ENCODE assay signal across 8 cellular contexts in genomic region chr12:57583008-57583831, GRCh38. TPM values are rescaled to one million over a fixed set of nuclear protein-coding genes. Genes with fewer than 3 reads are reported as not detected.
A peak's percentile ranks its signal among the peaks of the same experiment; 100 is the strongest.
DNase-seq lines count a peak whose midpoint lies in the region; TF ChIP-seq lines count a peak whose summit lies in the region.

No MANE protein-coding gene starts in this region.

- no peak overlapping the region for H2AFZ ChIP-seq in parathyroid adenoma

- no peak overlapping the region for H3K4me3 Mint-ChIP-seq in HFFc6

- TF ChIP-seq POLR2A in NB4 (IDR thresholded peaks at IDR 0.05; ENCODE audit: extremely low read depth, insufficient read length): no peak
- TF ChIP-seq POLR2A in uterus (IDR thresholded peaks at IDR 0.05): no peak

- DNase-seq in HFFc6: peak; percentile 75
- peak; percentile 88 for DNase-seq in NB4 (ENCODE audit: low read depth)
- DNase-seq in SJCRH30: peak; percentile 99 to 100
- peak; percentile 7 to 35 (median 16) for DNase-seq in activated naive CD4-positive, alpha-beta T cell (lab: John Stamatoyannopoulos, UW)
- peak; percentile 69 for DNase-seq in globus pallidus (ENCODE audit: low spot score)
- DNase-seq in uterus: peak; percentile 58 to 81

- no peaks in the 10 kb centered on the region; the same call in 1 of the 2 replicates for H3K27me3 Mint-ChIP-seq in HFFc6 (ENCODE audit: insufficient read depth)

- H3K9me3 Mint-ChIP-seq in HFFc6: no peaks in the 10 kb centered on the region

- H3K27ac Mint-ChIP-seq in HFFc6: no peak overlapping the region

- intact Hi-C loops in uterus (cut with DNase I; ENCODE audit: low total_unique reads): loop anchor here (2.0 kb wide), 1 partner anchor 38 kb away; no protein-coding TSS in a partner anchor

- H3K27me3 ChIP-seq in SJCRH30 (peaks cover 54% of the 10 kb centered on the region), parathyroid adenoma (ENCODE audit: control insufficient read depth, insufficient read depth, low read length) (no peaks in the 10 kb centered on the region), uterus (no peaks in the 10 kb centered on the region)

- no peaks in the 10 kb centered on the region for H3K79me2 ChIP-seq in parathyroid adenoma

- H3K4me1 ChIP-seq in SJCRH30 (no peaks in the 10 kb centered on the region), parathyroid adenoma (no peaks in the 10 kb centered on the region), uterus (no peaks in the 10 kb centered on the region)

- H3K36me3 ChIP-seq in SJCRH30 (no peaks in the 10 kb centered on the region), parathyroid adenoma (ENCODE audit: control insufficient read depth, insufficient read depth, low read length) (no peaks in the 10 kb centered on the region), uterus (no peaks in the 10 kb centered on the region)

- no peak overlapping the region for H3K4me2 ChIP-seq in parathyroid adenoma (ENCODE audit: low read length)

- H3K27ac ChIP-seq in SJCRH30 (no peak overlapping the region), parathyroid adenoma (no peak overlapping the region), uterus (no peak overlapping the region)

- H3K9ac ChIP-seq in parathyroid adenoma: no peak overlapping the region

- H3K4me3 ChIP-seq in NB4 (ENCODE audit: low read depth, low read length) (no peak overlapping the region), SJCRH30 (no peak overlapping the region), parathyroid adenoma (ENCODE audit: low read depth, low read length) (no peak overlapping the region), uterus (no peak overlapping the region)

- peaks cover 10% of the 10 kb centered on the region for H3K4me1 Mint-ChIP-seq in HFFc6 (ENCODE audit: low read depth)

- no peaks in the 10 kb centered on the region for H3K9me3 ChIP-seq in SJCRH30 (replicated peaks)
- no peaks in the 10 kb centered on the region for H3K9me3 ChIP-seq in parathyroid adenoma (ENCODE audit: control insufficient read depth, low read length)
- no peaks in the 10 kb centered on the region for H3K9me3 ChIP-seq in uterus

- no peaks in the 10 kb centered on the region for H3K36me3 Mint-ChIP-seq in HFFc6 (ENCODE audit: low read depth)

- TF ChIP-seq CTCF in GM12873 (IDR thresholded peaks at IDR 0.05; ENCODE audit: insufficient read depth, low read depth, low read length, missing control alignments) (peak; percentile 93), HFFc6 (IDR thresholded peaks at IDR 0.05) (peak; percentile 98), NB4 (IDR thresholded peaks at IDR 0.05; ENCODE audit: low read depth, low read length) (peak; percentile 97), parathyroid adenoma (IDR thresholded peaks at IDR 0.05) (peak; percentile 95), uterus (IDR thresholded peaks at IDR 0.05) (peak; percentile 83 to 97 (median 90))

RNA-seq across cellular contexts. Expression of gene PIP4K2C, which starts 7.8 kb away (rescaled TPM):
- 10 to 100 TPM; 21.1 to 33.1 (median 24.3) TPM for total RNA-seq in HFFc6 (2021; fragmentation: NEBNext Ultra II Directional; extraction: Animal tissue kit (Norgen Biotek cat#: 25700))
- total RNA-seq in SJCRH30 (2014; rRNA removed; shearing (Covaris generic)): 170 and 171 TPM in 2 replicates
- total RNA-seq in uterus: 10 to 100 TPM in 3 of 4 donors, 1 to 10 TPM in 1; 2.6 to 29.3 (median 18.8) TPM

RNA-seq across cellular contexts. Expression of gene DTX3, which starts 21.4 kb away (rescaled TPM):
- 10 to 100 TPM; 17.7 to 21.0 (median 19.2) TPM for total RNA-seq in HFFc6 (2021; fragmentation: NEBNext Ultra II Directional; extraction: Animal tissue kit (Norgen Biotek cat#: 25700))
- 157 and 192 TPM in 2 replicates for total RNA-seq in SJCRH30 (2014; rRNA removed; shearing (Covaris generic))
- 10 to 100 TPM; 17.6 to 82.5 (median 40.9) TPM for total RNA-seq in uterus

RNA-seq across cellular contexts. Expression of gene ARHGEF25, which starts 28.0 kb away (rescaled TPM):
- 10 to 100 TPM; 10.2 to 21.9 (median 11.9) TPM for total RNA-seq in HFFc6 (2021; fragmentation: NEBNext Ultra II Directional; extraction: Animal tissue kit (Norgen Biotek cat#: 25700))
- 234 and 262 TPM in 2 replicates for total RNA-seq in SJCRH30 (2014; rRNA removed; shearing (Covaris generic))
- 100 to 1,000 TPM in 1 of 4 donors, 10 to 100 TPM in 3; 52.9 to 205 (median 85.6) TPM for total RNA-seq in uterus

RNA-seq across cellular contexts. Expression of gene KIF5A, which starts 33.4 kb away (rescaled TPM):
- 1 to 10 TPM; 1.0 to 1.8 (median 1.2) TPM for total RNA-seq in HFFc6 (2021; fragmentation: NEBNext Ultra II Directional; extraction: Animal tissue kit (Norgen Biotek cat#: 25700))
- total RNA-seq in SJCRH30 (2014; rRNA removed; shearing (Covaris generic)): 0.41 and 0.47 TPM in 2 replicates
- total RNA-seq in uterus: 1 to 10 TPM in 3 of 4 donors, under 1 TPM in 1; 0.59 to 5.1 (median 1.9) TPM

RNA-seq across cellular contexts. Expression of gene DCTN2, which starts 36.2 kb away (rescaled TPM):
- total RNA-seq in HFFc6 (2021; fragmentation: NEBNext Ultra II Directional; extraction: Animal tissue kit (Norgen Biotek cat#: 25700)): 100 to 1,000 TPM; 110 to 123 (median 116) TPM
- 63.5 and 83.3 TPM in 2 replicates for total RNA-seq in SJCRH30 (2014; rRNA removed; shearing (Covaris generic))
- total RNA-seq in uterus: 100 to 1,000 TPM; 117 to 175 (median 126) TPM

Comparison
In these comparisons a context has a peak if more than half of its experiments do, and no peak if none do; other contexts are left out.
1. DNase-seq: peak in every context shown above with its lines; median percentile 100 in SJCRH30; 88 in NB4; 75 in HFFc6; 70 in uterus; 69 in globus pallidus; 16 in activated naive CD4-positive, alpha-beta T cell.